In the genomic region with DNA sequence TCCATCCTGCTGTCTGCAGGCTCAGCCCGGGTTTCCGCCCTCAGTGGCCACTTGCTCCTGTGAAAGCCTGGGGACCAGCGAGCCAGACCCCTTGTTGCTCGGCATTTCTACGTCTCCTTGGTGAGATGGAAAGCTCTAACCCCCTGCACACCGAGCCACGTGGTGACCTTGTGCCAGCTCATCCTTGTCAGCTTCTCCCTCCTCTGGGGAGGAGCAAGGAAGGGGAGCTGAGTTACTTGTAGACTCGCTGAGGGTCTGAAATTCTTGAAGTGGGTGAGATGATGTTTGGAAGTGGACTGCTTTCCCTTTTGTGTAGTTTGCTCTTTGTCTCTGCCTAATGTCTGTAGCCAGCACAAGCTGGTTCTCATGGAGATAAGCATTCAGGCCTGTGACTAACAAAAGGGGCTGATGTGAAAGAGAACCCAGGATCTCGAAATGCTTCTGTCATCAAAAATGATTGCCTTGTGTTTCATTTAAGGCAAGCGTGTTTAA, we compare ENCODE assay signal across 13 cellular contexts. TPM values are rescaled to one million over a fixed set of nuclear protein-coding genes. Genes with fewer than 3 reads are reported as not detected.
DNase-seq lines count a peak whose midpoint lies in the region; ATAC-seq, FAIRE-seq and TF ChIP-seq lines count a peak whose summit lies in the region.
"Had no signal": no experiment of that assay in that cellular context is flagged by ENCODE, and none has a peak within 500 bp of the region (broad histone marks: within the 10 kb centered on the region; RNA-seq: fewer than 3 reads in every experiment).

No MANE protein-coding gene starts in this region.

- peak overlapping the region; percentile 72; the same call in 1 of the 2 replicates for H2BK5ac ChIP-seq in H1 (ENCODE audit: low read depth, low read length)
- H2BK5ac ChIP-seq in mesenchymal stem cell (ENCODE audit: low read depth, low read length, poor library complexity, severe bottlenecking), result no peak overlapping the region

- peaks cover 5 to 6% of the 10 kb centered on the region in 2 experiments for H4K20me1 ChIP-seq in H1 (replicated peaks in 1 of 2; ENCODE audit: control insufficient read depth in 1 of 2, insufficient read depth in 2 of 2, low read length in 2 of 2)

- H3K36me3 Mint-ChIP-seq in activated CD8-positive, alpha-beta memory T cell treated with anti-CD3 and anti-CD28 coated beads, Interleukin-2, amount 10 ng/mL, durations not matched to agents 7 days and 5 days, result no peaks in the 10 kb centered on the region

- 0 out of 2 replicates have a peak overlapping the region, but pooled peaks have one; percentile 63 for H2BK12ac ChIP-seq in H1 (ENCODE audit: low read depth, low read length)
- H2BK12ac ChIP-seq in mesenchymal stem cell (ENCODE audit: low read length in 2 of 2), result no peak overlapping the region

- H3K4ac ChIP-seq in H1 (replicated peaks; ENCODE audit: insufficient read length, low read depth, low read length), result no peak overlapping the region
- no peak overlapping the region for H3K4ac ChIP-seq in mesenchymal stem cell (ENCODE audit: low read depth in 1 of 2, low read length in 2 of 2)

- H3K27me3 Mint-ChIP-seq in activated CD8-positive, alpha-beta memory T cell treated with anti-CD3 and anti-CD28 coated beads, Interleukin-2, amount 10 ng/mL, durations not matched to agents 7 days and 5 days, result peaks cover 6% of the 10 kb centered on the region

- H3K23ac ChIP-seq in H1 (ENCODE audit: insufficient read length) (no peak overlapping the region), mesenchymal stem cell (ENCODE audit: low read length in 2 of 2) (no peak overlapping the region)

- H2BK15ac ChIP-seq in H1 (ENCODE audit: low read length) (0 out of 2 replicates have a peak overlapping the region, but pooled peaks have one; percentile 84), mesenchymal stem cell (ENCODE audit: low read depth, poor library complexity, severe bottlenecking) (no peak overlapping the region)

- no peak overlapping the region; a peak in 1 of 8 replicates for H3K4me3 ChIP-seq in H1 (ENCODE audit: extremely low read depth in 1 of 4, insufficient read depth in 2 of 4, low read depth in 3 of 4, low read length in 4 of 4)
- H3K4me3 ChIP-seq in mesenchymal stem cell (ENCODE audit: insufficient read depth in 1 of 2, low read depth in 1 of 2, low read length in 2 of 2), result peak overlapping the region in 1 of 2 experiments; percentile 66
- no peak overlapping the region for H3K4me3 ChIP-seq in upper lobe of left lung
- H3K4me3 ChIP-seq: A549 had no signal

- no peak for TF ChIP-seq RAD21 in H1 (IDR thresholded peaks at IDR 0.05 in 1 of 2, conservative IDR thresholded peaks at IDR 0.05 in 1 of 2; ENCODE audit: low read depth in 2 of 2, low read length in 2 of 2)

- H2BK20ac ChIP-seq in H1 (ENCODE audit: low read length), result no peak overlapping the region

- no peak for FAIRE-seq in H1 (lab: Jason Lieb, UNC)
- FAIRE-seq: A549 had no signal

- H3K14ac ChIP-seq in H1 (ENCODE audit: insufficient read length) (no peak overlapping the region), mesenchymal stem cell (ENCODE audit: low read length in 2 of 2) (no peak overlapping the region)

- TF ChIP-seq CTCF in H1 (IDR thresholded peaks at IDR 0.05; ENCODE audit: control extremely low read depth in 1 of 3, insufficient read depth in 1 of 3, low read depth in 1 of 3, low read length in 3 of 3) (no peak), upper lobe of left lung (IDR thresholded peaks at IDR 0.05) (no peak)

- H3K23me2 ChIP-seq in H1 (ENCODE audit: low read depth, low read length), result no peaks in the 10 kb centered on the region; the same call in 1 of the 2 replicates

- H3K9me3 ChIP-seq in H1 (ENCODE audit: insufficient read depth in 2 of 2, low read depth in 1 of 2, low read length in 1 of 2), result no peaks in the 10 kb centered on the region
- H3K9me3 ChIP-seq in mesenchymal stem cell (ENCODE audit: control insufficient read depth, low read length), result no peaks in the 10 kb centered on the region
- no peaks in the 10 kb centered on the region for H3K9me3 ChIP-seq in upper lobe of left lung
- H3K9me3 ChIP-seq: A549 had no signal

- H3K27ac ChIP-seq in H1 (ENCODE audit: low read depth, low read length), result peak overlapping the region; percentile 56; the same call in 1 of the 2 replicates
- H3K27ac ChIP-seq in mesenchymal stem cell (ENCODE audit: low read length, poor library complexity, severe bottlenecking), result no peak overlapping the region
- H3K27ac ChIP-seq in upper lobe of left lung, result peak overlapping the region in 3 of 4 donors; percentile 23 to 36 (median 35)
- H3K27ac ChIP-seq: A549, RWPE1 had no signal

- no peaks in the 10 kb centered on the region for H3K79me2 ChIP-seq in H1 (ENCODE audit: control insufficient read depth in 1 of 2, insufficient read depth in 2 of 2, low read length in 2 of 2)

- H3K79me1 ChIP-seq in H1 (ENCODE audit: low read depth, low read length) (peaks cover 5% of the 10 kb centered on the region), mesenchymal stem cell (replicated peaks; ENCODE audit: low read length, poor library complexity, severe bottlenecking) (peaks cover 54% of the 10 kb centered on the region)

- H3K27me3 ChIP-seq in H1 (replicated peaks in 1 of 4; ENCODE audit: control insufficient read depth in 3 of 4, extremely low read depth in 1 of 4, insufficient read depth in 3 of 4, low read length in 3 of 4) (no peaks in the 10 kb centered on the region), mesenchymal stem cell (ENCODE audit: control insufficient read depth in 1 of 2, insufficient read depth in 1 of 2, low read length in 2 of 2) (no peaks in the 10 kb centered on the region), upper lobe of left lung (no peaks in the 10 kb centered on the region)

- peak overlapping the region; percentile 30 for H4K5ac ChIP-seq in H1 (ENCODE audit: insufficient read length, low read depth, low read length)

- CTCF ChIA-PET in activated CD8-positive, alpha-beta memory T cell treated with anti-CD3 and anti-CD28 coated beads, Interleukin-2, amount 10 ng/mL, durations not matched to agents 7 days and 5 days (lab: Charles Lee), result no interaction called here
- CTCF ChIA-PET in H1 (lab: Charles Lee; ENCODE audit: partially characterized antibody), result interaction anchor here (0.9 to 11.1 kb wide), 8 partner anchors 10 to 403 kb away, joined by 3 to 124 read pairs (median 3); no protein-coding TSS in a partner anchor

- H3K9me3 Mint-ChIP-seq in activated CD8-positive, alpha-beta memory T cell treated with anti-CD3 and anti-CD28 coated beads, Interleukin-2, amount 10 ng/mL, durations not matched to agents 7 days and 5 days (ENCODE audit: low read depth), result no peaks in the 10 kb centered on the region

- H2AK5ac ChIP-seq in H1 (ENCODE audit: low read depth, low read length) (no peak overlapping the region; the same call in 1 of the 2 replicates), mesenchymal stem cell (ENCODE audit: low read length, severe bottlenecking) (no peak overlapping the region)

- H4K8ac ChIP-seq in H1 (ENCODE audit: extremely low read depth, insufficient read depth, low read length) (peak overlapping the region; percentile 93; the same call in 1 of the 2 replicates), mesenchymal stem cell (ENCODE audit: low read length) (no peak overlapping the region)

- no peak overlapping the region for H4K91ac ChIP-seq in H1 (replicated peaks; ENCODE audit: insufficient read length, low read length)
- H4K91ac ChIP-seq in mesenchymal stem cell (ENCODE audit: low read length), result no peak overlapping the region

- DNase-seq in activated CD8-positive, alpha-beta memory T cell treated with anti-CD3 and anti-CD28 coated beads, Interleukin-2, amount 10 ng/mL, durations not matched to agents 7 days and 5 days, result peak; percentile 27
- no peak for DNase-seq in activated CD8-positive, alpha-beta memory T cell treated with anti-CD3 and anti-CD28 coated beads for 24 hours
- DNase-seq in H1 (ENCODE audit: low read depth in 1 of 2, low spot score in 2 of 2), result no peak
- DNase-seq in mesenchymal stem cell, result peak; percentile 45
- DNase-seq in upper lobe of left lung, result no peak
- no peak for DNase-seq in NCI-H524 (lab: John Stamatoyannopoulos, UW)
- DNase-seq: activated CD4-positive, CD25-positive, alpha-beta regulatory T cell; activated naive CD4-positive, alpha-beta T cell treated with Interleukin-2 at 50 U/mL for 16 hours; stimulated activated CD4-positive, alpha-beta T cell treated with anti-CD3 and anti-CD28 coated beads, Interleukin-2, amount 100 ng/mL, for 24 hours had no signal

- H3K36me3 ChIP-seq in H1 (ENCODE audit: control insufficient read depth in 2 of 4, insufficient read depth in 4 of 4, low read length in 3 of 4) (no peaks in the 10 kb centered on the region; a peak in 1 of 8 replicates), mesenchymal stem cell (ENCODE audit: control insufficient read depth in 1 of 2, insufficient read depth in 2 of 2, low read depth in 1 of 2, low read length in 2 of 2) (peaks cover 16 to 39% of the 10 kb centered on the region in 2 experiments), upper lobe of left lung (peaks cover 0 to 16% (median 7%) of the 10 kb centered on the region in 4 donors)

- WGBS in H1 (ENCODE audit: extremely low coverage in 1 of 2, insufficient coverage in 1 of 2, insufficient read length in 1 of 2, insufficient replicate concordance in 2 of 2, low coverage in 1 of 2, low lambda C conversion rate in 2 of 2, missing lambda C conversion rate in 1 of 2), 2 experiments, result 85% methylated on average over 10 of the region's 10 CpGs; no CpG with 5 or more reads in 1 of the 2 experiments
- 88% methylated on average over 8 of the region's 10 CpGs for WGBS in mesenchymal stem cell
- WGBS in upper lobe of left lung, 2 donors, result 76 to 81% methylated on average over 10 of the region's 10 CpGs

- peak overlapping the region; percentile 9; the same call in 1 of the 2 replicates for H3K18ac ChIP-seq in H1 (ENCODE audit: extremely low read depth, low read length)
- no peak overlapping the region for H3K18ac ChIP-seq in mesenchymal stem cell (ENCODE audit: low read depth in 1 of 2, low read length in 2 of 2)

- POLR2A ChIA-PET in H1 (lab: Charles Lee; ENCODE audit: partially characterized antibody), result interaction anchor here (0.6 to 1.3 kb wide), 2 partner anchors 48 to 62 kb away, joined by 3 read pairs; no protein-coding TSS in a partner anchor

- H3K4me2 ChIP-seq in H1 (ENCODE audit: insufficient read depth in 1 of 2, low read depth in 2 of 2, low read length in 2 of 2), result no peak overlapping the region
- no peak overlapping the region for H3K4me2 ChIP-seq in mesenchymal stem cell (ENCODE audit: low read length, poor library complexity, severe bottlenecking)
- H3K4me2 ChIP-seq: A549 had no signal

- H2BK120ac ChIP-seq in H1 (replicated peaks; ENCODE audit: low read depth, low read length) (no peak overlapping the region), mesenchymal stem cell (ENCODE audit: low read depth, low read length) (no peak overlapping the region)

- no peak for TF ChIP-seq EP300 in H1 (IDR thresholded peaks at IDR 0.05; ENCODE audit: borderline replicate concordance in 1 of 2, low read depth in 2 of 2, low read length in 2 of 2)
- TF ChIP-seq EP300 in upper lobe of left lung (IDR thresholded peaks at IDR 0.05), result no peak

- H2AFZ ChIP-seq in H1 (ENCODE audit: low read length) (no peak overlapping the region), mesenchymal stem cell (ENCODE audit: low read depth, low read length) (no peak overlapping the region)

- no peak overlapping the region; a peak in 1 of 7 replicates for H3K9ac ChIP-seq in H1 (replicated peaks in 1 of 4; ENCODE audit: extremely low read depth in 1 of 4, low read depth in 3 of 4, low read length in 3 of 4)
- peak overlapping the region; percentile 85 for H3K9ac ChIP-seq in mesenchymal stem cell (ENCODE audit: low read length)

- no peak overlapping the region for H3K56ac ChIP-seq in H1 (replicated peaks; ENCODE audit: insufficient read length, low read depth, low read length)

- ATAC-seq in activated CD8-positive, alpha-beta memory T cell treated with anti-CD3 and anti-CD28 coated beads, Interleukin-2, amount 10 ng/mL, durations not matched to agents 7 days and 5 days, result no peak
- ATAC-seq in upper lobe of left lung (ENCODE audit: low FRiP score in 2 of 2) (no peak), esophagus mucosa (no peak), HG03045 (IDR thresholded peaks at IDR 0.05; ENCODE audit: unreplicated experiment) (no peak)
- ATAC-seq: A549 had no signal

- H3K27ac Mint-ChIP-seq in activated CD8-positive, alpha-beta memory T cell treated with anti-CD3 and anti-CD28 coated beads, Interleukin-2, amount 10 ng/mL, durations not matched to agents 7 days and 5 days, result no peak overlapping the region

- peaks cover 0 to 11% (median 5%) of the 10 kb centered on the region in 4 experiments; a peak in 4 of 7 replicates for H3K4me1 ChIP-seq in H1 (replicated peaks in 1 of 4; ENCODE audit: control insufficient read depth in 3 of 4, insufficient read depth in 4 of 4, low read length in 3 of 4)
- peaks cover 6% of the 10 kb centered on the region for H3K4me1 ChIP-seq in mesenchymal stem cell (ENCODE audit: control insufficient read depth, insufficient read depth, low read depth, low read length)
- H3K4me1 ChIP-seq in upper lobe of left lung, result peaks cover 7 to 22% (median 16%) of the 10 kb centered on the region in 4 donors
- H3K4me1 ChIP-seq: A549 had no signal

- no peak overlapping the region for H3K4me3 Mint-ChIP-seq in activated CD8-positive, alpha-beta memory T cell treated with anti-CD3 and anti-CD28 coated beads, Interleukin-2, amount 10 ng/mL, durations not matched to agents 7 days and 5 days

- TF ChIP-seq POLR2A in H1 (IDR thresholded peaks at IDR 0.05; ENCODE audit: control extremely low read depth in 1 of 2, low read depth in 2 of 2, low read length in 2 of 2) (no peak), upper lobe of left lung (IDR thresholded peaks at IDR 0.05) (no peak)

- H3K4me1 Mint-ChIP-seq in activated CD8-positive, alpha-beta memory T cell treated with anti-CD3 and anti-CD28 coated beads, Interleukin-2, amount 10 ng/mL, durations not matched to agents 7 days and 5 days, result no peaks in the 10 kb centered on the region

RNA-seq across cellular contexts. Expression of gene RGS12, which starts 29.3 kb away (rescaled TPM):
- 1 to 10 TPM; 2.1 to 5.0 TPM for total RNA-seq in activated CD8-positive, alpha-beta memory T cell treated with anti-CD3 and anti-CD28 coated beads, Interleukin-2, amount 10 ng/mL, durations not matched to agents 7 days and 5 days
- total RNA-seq in H1 (2021; fragmentation: NEBNext Ultra II Directional; extraction: Animal tissue kit (Norgen Biotek cat#: 25700)), result 16.3 and 16.4 TPM in 2 replicates
- polyA plus RNA-seq in H1 (2011; rRNA removed), result 6.0 and 10.7 TPM in 2 replicates
- polyA plus RNA-seq in H1 (2011; cell fraction: cytosol; rRNA removed), result 10.1 TPM
- polyA plus RNA-seq in H1 (2011; cell fraction: nucleus; rRNA removed), result 30.0 TPM
- polyA plus RNA-seq in H1 (2012, experiment 1 of 2), result 12.7 to 26.6 TPM (median 20.0 TPM) in 4 replicates
- polyA plus RNA-seq in H1 (2012, experiment 2 of 2), result 17.8 TPM
- 10.6 TPM for polyA plus RNA-seq in H1 (2013, experiment 1 of 2)
- polyA plus RNA-seq in H1 (2013, experiment 2 of 2), result 10.3 TPM
- 10.8 and 12.0 TPM in 2 replicates for polyA minus RNA-seq in H1 (2011; rRNA and poly(A)+ RNA removed)
- 15.5 TPM for polyA minus RNA-seq in H1 (2011; cell fraction: cytosol; rRNA and poly(A)+ RNA removed)
- 28.6 TPM for polyA minus RNA-seq in H1 (2011; cell fraction: nucleus; rRNA and poly(A)+ RNA removed)
- 11.5 TPM for polyA plus RNA-seq in mesenchymal stem cell (2013, experiment 1 of 2)
- polyA plus RNA-seq in mesenchymal stem cell (2013, experiment 2 of 2), result 11.0 TPM
- total RNA-seq in upper lobe of left lung, result 100 to 1,000 TPM in 1 of 6 donors, 10 to 100 TPM in 5; 17.8 to 124 (median 49.7) TPM
- 50.7 TPM for total RNA-seq in esophagus mucosa

Comparison
In these comparisons a context has a peak if more than half of its experiments do, and no peak if none do; other contexts are left out.
1. DNase-seq: peak in activated CD8-positive, alpha-beta memory T cell treated with anti-CD3 and anti-CD28 coated beads, Interleukin-2, amount 10 ng/mL, durations not matched to agents 7 days and 5 days (single experiment) and mesenchymal stem cell (single experiment); none in activated CD8-positive, alpha-beta memory T cell treated with anti-CD3 and anti-CD28 coated beads for 24 hours (single experiment), H1 (0 of 2), upper lobe of left lung (0 of 2) and NCI-H524 (0 of 2).